ENCODE assay signal across 9 cellular contexts in the genomic region with DNA sequence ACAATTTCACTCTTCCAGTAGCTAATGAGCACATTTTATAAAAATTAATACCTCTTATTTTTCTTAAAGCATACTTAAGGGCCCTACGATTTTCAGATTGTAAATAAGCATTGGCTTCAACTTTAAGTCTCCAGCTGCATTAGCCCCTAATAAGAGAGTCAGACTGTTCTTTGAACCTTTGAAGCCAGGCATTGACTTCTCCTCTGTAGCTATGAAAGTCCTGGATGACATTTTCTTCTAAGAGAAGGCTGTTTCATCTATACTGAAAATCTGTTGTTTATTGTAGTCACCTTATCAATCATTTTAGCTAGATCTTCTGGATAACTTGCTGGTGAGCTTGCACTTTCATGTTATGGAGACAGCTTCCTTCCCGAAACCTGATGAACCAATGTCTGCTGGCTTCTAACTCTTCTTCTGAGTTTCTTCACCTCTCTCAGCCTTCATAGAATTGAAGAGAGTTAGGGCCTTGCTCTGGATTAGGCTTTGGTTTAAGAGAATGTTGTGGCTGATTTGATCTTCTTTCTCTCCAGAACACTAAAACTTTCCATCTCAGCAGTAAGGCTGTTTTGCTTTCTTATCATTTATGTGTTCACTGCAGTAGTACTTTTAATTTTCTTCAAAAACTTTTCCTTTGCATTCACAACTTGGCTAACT.
DNase-seq lines count a peak whose midpoint lies in the region; ATAC-seq and TF ChIP-seq lines count a peak whose summit lies in the region.
"Had no signal": no experiment of that assay in that cellular context is flagged by ENCODE, and none has a peak within 500 bp of the region (broad histone marks: within the 10 kb centered on the region; RNA-seq: fewer than 3 reads in every experiment).

No MANE protein-coding gene starts in this region.

- ATAC-seq in HG03095 (IDR thresholded peaks at IDR 0.05; ENCODE audit: unreplicated experiment) (peak; percentile 14), upper lobe of left lung (ENCODE audit: low FRiP score in 2 of 2) (no peak)
- ATAC-seq in activated naive CD4-positive, alpha-beta T cell treated with anti-CD3 and anti-CD28 coated beads, Interleukin-2, amount 50 U/mL, for 72 hours = peak; percentile 62 to 73

- TF ChIP-seq POLR2A in upper lobe of left lung (IDR thresholded peaks at IDR 0.05) = no peak

- H3K36me3 ChIP-seq in upper lobe of left lung = no peaks in the 10 kb centered on the region

- peak; percentile 27 for DNase-seq in stimulated activated CD4-positive, alpha-beta T cell treated with anti-CD3 and anti-CD28 coated beads, Interleukin-15, amount 100 ng/mL, for 24 hours
- no peak for DNase-seq in stimulated activated CD4-positive, alpha-beta T cell treated with anti-CD3 and anti-CD28 coated beads, Interleukin-4, amount 100 ng/mL, for 4 hours
- DNase-seq in activated naive CD4-positive, alpha-beta T cell treated with anti-CD3 and anti-CD28 coated beads, Interleukin-2, amount 50 U/mL, for 72 hours (ENCODE audit: low spot score in 2 of 2) = peak in 1 of 2 donors; percentile 30
- DNase-seq in upper lobe of left lung (no peak), HUDEP-2 (lab: John Stamatoyannopoulos, UW; ENCODE audit: unreplicated experiment in 76 of 76) (no peak), cortex of kidney (lab: John Stamatoyannopoulos, UW) (no peak), putamen (ENCODE audit: low spot score) (no peak)
- DNase-seq: NCI-H2107 had no signal

- peaks cover 0 to 20% of the 10 kb centered on the region in 2 donors for H3K36me3 Mint-ChIP-seq in activated naive CD4-positive, alpha-beta T cell treated with anti-CD3 and anti-CD28 coated beads, Interleukin-2, amount 50 U/mL, for 72 hours

- H3K27me3 ChIP-seq in upper lobe of left lung = no peaks in the 10 kb centered on the region

- no peaks in the 10 kb centered on the region for H3K9me3 ChIP-seq in upper lobe of left lung

- peak overlapping the region; percentile 57 to 77 (median 69) for H3K27ac ChIP-seq in upper lobe of left lung

- no peak overlapping the region for H3K4me3 ChIP-seq in upper lobe of left lung

- TF ChIP-seq EP300 in upper lobe of left lung (IDR thresholded peaks at IDR 0.05) = no peak

- H3K4me1 ChIP-seq in upper lobe of left lung = peaks cover 10 to 15% (median 14%) of the 10 kb centered on the region in 4 donors

- no peak for TF ChIP-seq CTCF in upper lobe of left lung (IDR thresholded peaks at IDR 0.05)

- WGBS in upper lobe of left lung, 2 donors = 77 to 89% methylated on average over 2 of the region's 2 CpGs

- H3K9me3 Mint-ChIP-seq in activated naive CD4-positive, alpha-beta T cell treated with anti-CD3 and anti-CD28 coated beads, Interleukin-2, amount 50 U/mL, for 72 hours = peaks cover 0 to 4% of the 10 kb centered on the region in 2 donors

- H3K27ac Mint-ChIP-seq in activated naive CD4-positive, alpha-beta T cell treated with anti-CD3 and anti-CD28 coated beads, Interleukin-2, amount 50 U/mL, for 72 hours = peak overlapping the region; percentile 91 to 99

Comparison
In these comparisons a context has a peak if more than half of its experiments do, and no peak if none do; other contexts are left out.
1. ATAC-seq: peak in HG03095 (single experiment) and activated naive CD4-positive, alpha-beta T cell treated with anti-CD3 and anti-CD28 coated beads, Interleukin-2, amount 50 U/mL, for 72 hours (2 of 2); none in upper lobe of left lung (0 of 2).